In genomic region chr18:57619881-57620280, GRCh38 we compare ENCODE assay signal across 12 cellular contexts. TPM values are rescaled to one million over a fixed set of nuclear protein-coding genes. Genes with fewer than 3 reads are reported as not detected.
DNase-seq lines count a peak whose midpoint lies in the region; ATAC-seq, FAIRE-seq and TF ChIP-seq lines count a peak whose summit lies in the region.
"Had no signal": no experiment of that assay in that cellular context is flagged by ENCODE, and none has a peak within 500 bp of the region (broad histone marks: within the 10 kb centered on the region; RNA-seq: fewer than 3 reads in every experiment).

No MANE protein-coding gene starts in this region.

- H3K9ac ChIP-seq in DND-41 (ENCODE audit: low read depth, low read length) (peak overlapping the region; percentile 80), Loucy (ENCODE audit: low read depth, low read length, poor library complexity, severe bottlenecking) (peak overlapping the region; percentile 94), astrocyte (ENCODE audit: low read length) (no peak overlapping the region)

- H3K4me1 ChIP-seq in DND-41 (ENCODE audit: insufficient read depth, low read length) (peaks cover 38% of the 10 kb centered on the region), Loucy (ENCODE audit: insufficient read depth, low read length, poor library complexity, severe bottlenecking) (peaks cover 27% of the 10 kb centered on the region), astrocyte (ENCODE audit: insufficient read depth, low read length) (peaks cover 17% of the 10 kb centered on the region), esophagus squamous epithelium (peaks cover 0 to 33% (median 13%) of the 10 kb centered on the region in 3 donors)

- peaks cover 8% of the 10 kb centered on the region for H3K4me1 Mint-ChIP-seq in astrocyte (ENCODE audit: low read depth, unreplicated experiment)
- H3K4me1 Mint-ChIP-seq in nephron, result peaks cover 10% of the 10 kb centered on the region

- H3K9me2 ChIP-seq in Loucy (replicated peaks; ENCODE audit: low read depth, low read length), result no peaks in the 10 kb centered on the region

- peaks cover 10% of the 10 kb centered on the region for H3K36me3 Mint-ChIP-seq in astrocyte (ENCODE audit: low read depth, unreplicated experiment)
- H3K36me3 Mint-ChIP-seq in nephron (ENCODE audit: low read depth), result peaks cover 21% of the 10 kb centered on the region

- no peaks in the 10 kb centered on the region for H3K27me3 ChIP-seq in DND-41 (ENCODE audit: insufficient read depth, low read length, poor library complexity)
- no peaks in the 10 kb centered on the region for H3K27me3 ChIP-seq in Loucy (ENCODE audit: insufficient read depth, low read length, poor library complexity, severe bottlenecking)
- no peaks in the 10 kb centered on the region for H3K27me3 ChIP-seq in astrocyte (ENCODE audit: insufficient read depth, low read length)
- H3K27me3 ChIP-seq in esophagus squamous epithelium, result no peaks in the 10 kb centered on the region
- H3K27me3 ChIP-seq: heart left ventricle, Peyer's patch had no signal

- intact Hi-C loops in esophagus squamous epithelium (cut with DNase I), result no loop called here

- no peak for DNase-seq in DND-41
- DNase-seq in astrocyte (ENCODE audit: low read depth), result no peak
- no peak for DNase-seq in GM19238 (ENCODE audit: insufficient read length, low spot score)
- no peak for DNase-seq in DMS79 treated with DMSO at 0.1 percent for 48 hours (lab: John Stamatoyannopoulos, UW)
- DNase-seq in esophagus squamous epithelium (lab: John Stamatoyannopoulos, UW), result no peak
- DNase-seq: activated gamma-delta T cell treated with Interleukin-2 at 50 U/mL for 16 hours, heart left ventricle, IMR-90, Peyer's patch had no signal

- peaks cover 19% of the 10 kb centered on the region; the same call in 1 of the 2 replicates for H4K20me1 ChIP-seq in DND-41 (ENCODE audit: insufficient read depth, low read length)
- H4K20me1 ChIP-seq in Loucy (ENCODE audit: insufficient read depth, low read length, poor library complexity, severe bottlenecking), result peaks cover 26% of the 10 kb centered on the region
- H4K20me1 ChIP-seq in astrocyte (ENCODE audit: insufficient read depth, low read length), result peaks cover 20% of the 10 kb centered on the region

- H2AFZ ChIP-seq in DND-41 (ENCODE audit: low read depth, low read length) (no peak overlapping the region), Loucy (ENCODE audit: low read length) (no peak overlapping the region), astrocyte (ENCODE audit: low read depth, low read length) (no peak overlapping the region)

- H3K27me3 Mint-ChIP-seq in astrocyte (ENCODE audit: low read depth, unreplicated experiment), result no peaks in the 10 kb centered on the region
- no peaks in the 10 kb centered on the region for H3K27me3 Mint-ChIP-seq in nephron (ENCODE audit: low read depth)

- ATAC-seq in DND-41 (ENCODE audit: insufficient read depth, low read depth) (no peak), GM19035 (IDR thresholded peaks at IDR 0.05; ENCODE audit: unreplicated experiment) (no peak)
- ATAC-seq: heart left ventricle had no signal

- TF ChIP-seq CTCF in DND-41 (IDR thresholded peaks at IDR 0.05; ENCODE audit: borderline replicate concordance, extremely low read depth, low read length, poor library complexity, severe bottlenecking) (no peak), Loucy (conservative IDR thresholded peaks at IDR 0.05; ENCODE audit: low read length) (no peak), astrocyte (IDR thresholded peaks at IDR 0.05; ENCODE audit: insufficient read depth, low read depth, low read length) (no peak), nephron (IDR thresholded peaks at IDR 0.05; ENCODE audit: unreplicated experiment in 3 of 3) (no peak), esophagus squamous epithelium (IDR thresholded peaks at IDR 0.05) (no peak)

- no peaks in the 10 kb centered on the region for H3F3A ChIP-seq in Loucy (ENCODE audit: low read depth)

- peak overlapping the region; percentile 89 for H3K27ac Mint-ChIP-seq in astrocyte (ENCODE audit: unreplicated experiment)
- no peak overlapping the region for H3K27ac Mint-ChIP-seq in nephron

- H3K4me3 ChIP-seq in DND-41 (ENCODE audit: low read depth in 1 of 2, low read length in 2 of 2), result peak overlapping the region in 1 of 2 experiments; percentile 74; a peak in 2 of 4 replicates
- H3K4me3 ChIP-seq in Loucy (ENCODE audit: low read length, poor library complexity, severe bottlenecking), result peak overlapping the region; percentile 90
- no peak overlapping the region for H3K4me3 ChIP-seq in astrocyte (ENCODE audit: insufficient read depth, low read depth, low read length)
- H3K4me3 ChIP-seq in esophagus squamous epithelium, result no peak overlapping the region

- H3K4me3 Mint-ChIP-seq in astrocyte (ENCODE audit: unreplicated experiment), result peak overlapping the region; percentile 95
- H3K4me3 Mint-ChIP-seq in nephron, result peak overlapping the region; percentile 95 to 99 (median 97)

- H3K4me2 ChIP-seq in DND-41 (ENCODE audit: insufficient read depth, low read length) (peak overlapping the region; percentile 86), Loucy (ENCODE audit: low read depth, low read length, poor library complexity, severe bottlenecking) (peak overlapping the region; percentile 83), astrocyte (ENCODE audit: low read length) (peak overlapping the region; percentile 92)

- H3K9me3 Mint-ChIP-seq in astrocyte (ENCODE audit: unreplicated experiment) (no peaks in the 10 kb centered on the region), nephron (no peaks in the 10 kb centered on the region)

- H3K36me3 ChIP-seq in DND-41 (ENCODE audit: insufficient read depth, low read length) (peaks cover 39% of the 10 kb centered on the region), Loucy (ENCODE audit: insufficient read depth, low read length) (peaks cover 6% of the 10 kb centered on the region; the same call in 1 of the 2 replicates), astrocyte (ENCODE audit: insufficient read depth, low read length) (peaks cover 20% of the 10 kb centered on the region), esophagus squamous epithelium (peaks cover under 1 to 49% (median 5%) of the 10 kb centered on the region in 3 donors)

- FAIRE-seq in astrocyte (lab: Jason Lieb, UNC), result no peak

- peaks cover 56% of the 10 kb centered on the region for H3K79me2 ChIP-seq in DND-41 (ENCODE audit: insufficient read depth, low read length)
- peaks cover 47% of the 10 kb centered on the region for H3K79me2 ChIP-seq in Loucy (ENCODE audit: insufficient read depth, low read length)
- H3K79me2 ChIP-seq in astrocyte (ENCODE audit: insufficient read depth, low read length), result peaks cover 54% of the 10 kb centered on the region

- TF ChIP-seq POLR2A in esophagus squamous epithelium (IDR thresholded peaks at IDR 0.05), result no peak

- 87 to 96% methylated on average over 3 of the region's 3 CpGs for WGBS in esophagus squamous epithelium, 2 donors

- H3K27ac ChIP-seq in DND-41 (ENCODE audit: low read length) (no peak overlapping the region), astrocyte (ENCODE audit: low read depth, low read length) (peak overlapping the region; percentile 1), esophagus squamous epithelium (no peak overlapping the region)
- H3K27ac ChIP-seq: Peyer's patch had no signal

- H3K9me3 ChIP-seq in DND-41 (ENCODE audit: insufficient read depth, low read length, severe bottlenecking), result no peaks in the 10 kb centered on the region
- H3K9me3 ChIP-seq in Loucy (ENCODE audit: insufficient read depth, low read depth, low read length), result no peaks in the 10 kb centered on the region
- H3K9me3 ChIP-seq in astrocyte (ENCODE audit: insufficient read depth, low read depth, low read length), result no peaks in the 10 kb centered on the region
- H3K9me3 ChIP-seq in esophagus squamous epithelium, result no peaks in the 10 kb centered on the region
- H3K9me3 ChIP-seq: heart left ventricle, Peyer's patch had no signal

RNA-seq across cellular contexts. Expression of gene NARS1, which starts 1.8 kb away (rescaled TPM):
- total RNA-seq in astrocyte (223 and 224 TPM in 2 replicates), esophagus squamous epithelium (100 to 1,000 TPM in 3 of 4 donors, 10 to 100 TPM in 1; 69.6 to 147 (median 121) TPM)

RNA-seq across cellular contexts. Expression of gene FECH, which starts 33.4 kb away (rescaled TPM):
- total RNA-seq in astrocyte (25.1 and 31.7 TPM in 2 replicates), esophagus squamous epithelium (10 to 100 TPM; 23.1 to 42.2 (median 33.1) TPM)
